Comparison of ENCODE assay signal across 22 cellular contexts in the genomic region with DNA sequence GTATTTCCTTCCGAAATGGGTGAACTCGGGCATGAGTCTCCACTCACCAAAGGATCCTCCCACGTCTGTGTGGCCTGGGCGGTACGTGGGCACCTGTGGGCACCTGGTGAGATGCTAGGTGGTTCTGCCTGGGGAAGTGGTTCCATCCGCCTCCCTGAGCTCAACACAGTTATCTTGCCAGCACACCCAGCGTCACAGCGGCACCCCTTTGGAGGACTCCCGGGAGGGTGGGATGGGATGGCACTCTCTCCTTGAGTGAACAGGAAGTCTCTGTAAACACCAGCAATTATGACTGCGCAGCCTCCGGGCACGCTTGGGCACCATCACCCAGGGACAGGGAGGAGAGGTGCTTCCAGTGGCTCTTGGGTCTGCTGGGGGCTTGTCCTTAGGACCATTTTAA. TPM values are rescaled to one million over a fixed set of nuclear protein-coding genes. Genes with fewer than 3 reads are reported as not detected.
DNase-seq lines count a peak whose midpoint lies in the region; ATAC-seq and TF ChIP-seq lines count a peak whose summit lies in the region.
"Had no signal": no experiment of that assay in that cellular context is flagged by ENCODE, and none has a peak within 500 bp of the region (broad histone marks: within the 10 kb centered on the region; RNA-seq: fewer than 3 reads in every experiment).

No MANE protein-coding gene starts in this region.

- peak overlapping the region in 9 of 10 experiments; percentile 27 to 63 (median 43); a peak in 17 of 20 replicates for H3K4me3 ChIP-seq in BLaER1 treated with 17β-estradiol and CSF1 and Interleukin-3, amounts not matched to agents 10 nM and 100 nM
- H3K4me3 ChIP-seq in DOHH2 (ENCODE audit: low read length): peak overlapping the region; percentile 47
- no peak overlapping the region for H3K4me3 ChIP-seq in gastroesophageal sphincter
- H3K4me3 ChIP-seq: ascending aorta, cardiac muscle cell, smooth muscle cell had no signal

- peaks cover 35% of the 10 kb centered on the region for H3F3A ChIP-seq in DOHH2 (ENCODE audit: control insufficient read depth, insufficient read depth)

- H3K9ac ChIP-seq in BLaER1 treated with 17β-estradiol and CSF1 and Interleukin-3, amounts not matched to agents 10 nM and 100 nM: peak overlapping the region; percentile 70 to 91 (median 85); a peak in 21 of 22 replicates

- H3K9me3 Mint-ChIP-seq in natural killer cell treated with Interleukin-12 subunit alpha and Interleukin-12 subunit beta and Interleukin-15 and Interleukin-18, amount 100 ng/mL, for 72 hours: no peaks in the 10 kb centered on the region
- H3K9me3 Mint-ChIP-seq: type B pancreatic cell had no signal

- peak overlapping the region; percentile 81 to 100 (median 97); a peak in 21 of 22 replicates for H3K27ac ChIP-seq in BLaER1 treated with 17β-estradiol and CSF1 and Interleukin-3, amounts not matched to agents 10 nM and 100 nM
- H3K27ac ChIP-seq in DOHH2 (ENCODE audit: low read depth, low read length): peak overlapping the region; percentile 49
- H3K27ac ChIP-seq in gastroesophageal sphincter: no peak overlapping the region
- H3K27ac ChIP-seq: ascending aorta, cardiac muscle cell had no signal

- H4K20me1 ChIP-seq in BLaER1 treated with 17β-estradiol and CSF1 and Interleukin-3, amounts not matched to agents 10 nM and 100 nM: no peaks in the 10 kb centered on the region
- H4K20me1 ChIP-seq in DOHH2 (ENCODE audit: control insufficient read depth, insufficient read depth, low read depth, low read length): no peaks in the 10 kb centered on the region

- H3K79me2 ChIP-seq in DOHH2 (ENCODE audit: control insufficient read depth, low read length): no peaks in the 10 kb centered on the region

- no peak for DNase-seq in natural killer cell treated with Interleukin-12 subunit alpha and Interleukin-12 subunit beta and Interleukin-15 and Interleukin-18, amount 100 ng/mL, for 72 hours (ENCODE audit: low spot score)
- no peak for DNase-seq in GOT3 (lab: John Stamatoyannopoulos, UW)
- no peak for DNase-seq in COLO829 (ENCODE audit: low spot score)
- DNase-seq: activated CD4-positive, alpha-beta T cell treated with anti-CD3 and anti-CD28 coated beads, Interleukin-2, amount 50 U/mL, for 1 hour; IMR-90; NCI-H1048; NCI-H1694; nephron progenitor cell; OCI-M1; stimulated activated CD4-positive, alpha-beta T cell treated with anti-CD3 and anti-CD28 coated beads, Interleukin-2, amount 100 ng/mL, for 24 hours; T1000 had no signal

- peaks cover 23 to 41% of the 10 kb centered on the region in 2 donors for H3K27me3 Mint-ChIP-seq in natural killer cell treated with Interleukin-12 subunit alpha and Interleukin-12 subunit beta and Interleukin-15 and Interleukin-18, amount 100 ng/mL, for 72 hours

- TF ChIP-seq EP300 in gastroesophageal sphincter (IDR thresholded peaks at IDR 0.05): no peak

- 0 out of 22 replicates have a peak, but pooled peaks cover 0 to 11% (median 0%) of the 10 kb centered on the region in 11 experiments for H3K36me3 ChIP-seq in BLaER1 treated with 17β-estradiol and CSF1 and Interleukin-3, amounts not matched to agents 10 nM and 100 nM
- H3K36me3 ChIP-seq in DOHH2 (ENCODE audit: control insufficient read depth, low read length) (no peaks in the 10 kb centered on the region), gastroesophageal sphincter (no peaks in the 10 kb centered on the region)
- H3K36me3 ChIP-seq: ascending aorta, cardiac muscle cell had no signal

- ATAC-seq in gastroesophageal sphincter: peak; percentile 13
- ATAC-seq in natural killer cell treated with Interleukin-12 subunit alpha and Interleukin-12 subunit beta and Interleukin-15 and Interleukin-18, amount 100 ng/mL, for 72 hours: peak in 1 of 2 donors; percentile 52
- ATAC-seq in GM18502 (IDR thresholded peaks at IDR 0.05; ENCODE audit: poor library complexity, unreplicated experiment): no peak
- ATAC-seq: activated naive CD4-positive, alpha-beta T cell treated with anti-CD3 and anti-CD28 coated beads, Interleukin-2, amount 50 U/mL, for 72 hours had no signal

- H3K4me2 ChIP-seq in BLaER1 treated with 17β-estradiol and CSF1 and Interleukin-3, amounts not matched to agents 10 nM and 100 nM: peak overlapping the region; percentile 87 to 98 (median 93)
- H3K4me2 ChIP-seq in DOHH2 (ENCODE audit: low read length): peak overlapping the region; percentile 59
- H3K4me2 ChIP-seq: smooth muscle cell had no signal

- H3K36me3 Mint-ChIP-seq in natural killer cell treated with Interleukin-12 subunit alpha and Interleukin-12 subunit beta and Interleukin-15 and Interleukin-18, amount 100 ng/mL, for 72 hours: peaks cover 13% of the 10 kb centered on the region
- H3K36me3 Mint-ChIP-seq: mesothelial cell of epicardium, type B pancreatic cell had no signal

- TF ChIP-seq POLR2A in gastroesophageal sphincter (IDR thresholded peaks at IDR 0.05): no peak

- H3K27ac Mint-ChIP-seq in natural killer cell treated with Interleukin-12 subunit alpha and Interleukin-12 subunit beta and Interleukin-15 and Interleukin-18, amount 100 ng/mL, for 72 hours: peak overlapping the region; percentile 8 to 48
- H3K27ac Mint-ChIP-seq: activated naive CD4-positive, alpha-beta T cell treated with anti-CD3 and anti-CD28 coated beads, Interleukin-2, amount 50 U/mL, for 72 hours; activated T-helper 1 cell treated with anti-CD3 and anti-CD28 coated beads, Interleukin-12 subunit alpha, Interleukin-12 subunit beta, Interleukin-2, Interleukin-4 antibody, amounts not matched to agents 30 ng/mL and 10 ng/mL and 1 ng/mL, durations not matched to agents 14 hours and 24 hours and 36 hours; mesothelial cell of epicardium; nephron progenitor cell; type B pancreatic cell had no signal

- no peaks in the 10 kb centered on the region for H3K27me3 ChIP-seq in BLaER1 treated with 17β-estradiol and CSF1 and Interleukin-3, amounts not matched to agents 10 nM and 100 nM
- H3K27me3 ChIP-seq in DOHH2 (ENCODE audit: control insufficient read depth, low read length) (no peaks in the 10 kb centered on the region), gastroesophageal sphincter (no peaks in the 10 kb centered on the region)
- H3K27me3 ChIP-seq: ascending aorta, cardiac muscle cell had no signal

- no peak overlapping the region for H3K4me3 Mint-ChIP-seq in natural killer cell treated with Interleukin-12 subunit alpha and Interleukin-12 subunit beta and Interleukin-15 and Interleukin-18, amount 100 ng/mL, for 72 hours
- H3K4me3 Mint-ChIP-seq: activated T-helper 1 cell treated with anti-CD3 and anti-CD28 coated beads, Interleukin-12 subunit alpha, Interleukin-12 subunit beta, Interleukin-2, Interleukin-4 antibody, amounts not matched to agents 30 ng/mL and 10 ng/mL and 1 ng/mL, durations not matched to agents 14 hours and 24 hours and 36 hours; mesothelial cell of epicardium; nephron progenitor cell; type B pancreatic cell had no signal

- no peaks in the 10 kb centered on the region for H3K9me2 ChIP-seq in DOHH2 (replicated peaks; ENCODE audit: control insufficient read depth, low read length)

- TF ChIP-seq CTCF in DOHH2 (IDR thresholded peaks at IDR 0.05; ENCODE audit: low read depth, low read length, poor library complexity, severe bottlenecking) (no peak), gastroesophageal sphincter (IDR thresholded peaks at IDR 0.05) (no peak)

- 100% methylated on average over 1 of the region's 12 CpGs; no CpG with 5 or more reads in 1 of the 2 donors for WGBS in gastroesophageal sphincter (ENCODE audit: low coverage in 1 of 2), 2 donors

- H3K4me1 ChIP-seq in BLaER1 treated with 17β-estradiol and CSF1 and Interleukin-3, amounts not matched to agents 10 nM and 100 nM: peaks cover 80 to 96% (median 95%) of the 10 kb centered on the region in 10 experiments
- H3K4me1 ChIP-seq in DOHH2 (ENCODE audit: control insufficient read depth, low read length) (peaks cover 77% of the 10 kb centered on the region), gastroesophageal sphincter (peaks cover 0 to 22% (median 0%) of the 10 kb centered on the region in 3 donors)
- H3K4me1 ChIP-seq: ascending aorta had no signal

- H3K9me3 ChIP-seq in BLaER1 treated with 17β-estradiol and CSF1 and Interleukin-3, amounts not matched to agents 10 nM and 100 nM (replicated peaks in 1 of 11): peaks cover 0 to 11% (median 0%) of the 10 kb centered on the region in 11 experiments; a peak in 8 of 22 replicates
- H3K9me3 ChIP-seq in DOHH2 (ENCODE audit: control insufficient read depth, insufficient read depth, low read length): peaks cover 9% of the 10 kb centered on the region; the same call in 1 of the 2 replicates
- no peaks in the 10 kb centered on the region for H3K9me3 ChIP-seq in gastroesophageal sphincter
- H3K9me3 ChIP-seq: ascending aorta had no signal

- H3K4me1 Mint-ChIP-seq in natural killer cell treated with Interleukin-12 subunit alpha and Interleukin-12 subunit beta and Interleukin-15 and Interleukin-18, amount 100 ng/mL, for 72 hours (ENCODE audit: low read depth in 2 of 2): peaks cover 8 to 13% of the 10 kb centered on the region in 2 donors
- H3K4me1 Mint-ChIP-seq: mesothelial cell of epicardium, nephron progenitor cell had no signal

RNA-seq across cellular contexts. Expression of a gene that starts 29.8 kb away (rescaled TPM):
- total RNA-seq in gastroesophageal sphincter: 100 to 1,000 TPM; 465 to 597 (median 507) TPM
- total RNA-seq in natural killer cell treated with Interleukin-12 subunit alpha and Interleukin-12 subunit beta and Interleukin-15 and Interleukin-18, amount 100 ng/mL, for 72 hours: 100 to 1,000 TPM; 326 to 345 TPM

RNA-seq across cellular contexts. Expression of a gene that starts 29.9 kb away (rescaled TPM):
- 10 to 100 TPM; 23.4 to 32.5 (median 26.8) TPM for total RNA-seq in gastroesophageal sphincter
- 10 to 100 TPM; 39.9 to 57.9 TPM for total RNA-seq in natural killer cell treated with Interleukin-12 subunit alpha and Interleukin-12 subunit beta and Interleukin-15 and Interleukin-18, amount 100 ng/mL, for 72 hours

Comparison
In these comparisons a context has a peak if more than half of its experiments do, and no peak if none do; other contexts are left out.
1. H3K27ac ChIP-seq: peak in BLaER1 treated with 17β-estradiol and CSF1 and Interleukin-3, amounts not matched to agents 10 nM and 100 nM (11 of 11) and DOHH2 (single experiment); none in gastroesophageal sphincter (0 of 4).
2. H3K4me3 ChIP-seq: peak in BLaER1 treated with 17β-estradiol and CSF1 and Interleukin-3, amounts not matched to agents 10 nM and 100 nM (9 of 10) and DOHH2 (single experiment); none in gastroesophageal sphincter (0 of 2).